In genomic region chr19:2617393-2618165, GRCh38 we compare ENCODE assay signal across 14 cellular contexts.
DNase-seq lines count a peak whose midpoint lies in the region; ATAC-seq, FAIRE-seq and TF ChIP-seq lines count a peak whose summit lies in the region.
"Had no signal": no experiment of that assay in that cellular context is flagged by ENCODE, and none has a peak within 500 bp of the region (broad histone marks: within the 10 kb centered on the region; RNA-seq: fewer than 3 reads in every experiment).

No MANE protein-coding gene starts in this region.

- no peak overlapping the region for H4K8ac ChIP-seq in IMR-90 (ENCODE audit: low read depth in 2 of 2, low read length in 2 of 2)

- no peak overlapping the region for H3K4me2 ChIP-seq in IMR-90 (ENCODE audit: low read depth, low read length)

- H3K27ac Mint-ChIP-seq in T-helper 1 cell treated with Interleukin-12 subunit alpha and Interleukin-12 subunit beta and Interleukin-4 antibody, amounts not matched to agents 30 μg/mL and 1 μg/mL, for 36 hours = peak overlapping the region; percentile 59
- peak overlapping the region; percentile 91 for H3K27ac Mint-ChIP-seq in activated naive CD8-positive, alpha-beta T cell treated with anti-CD3 and anti-CD28 coated beads, Interleukin-2, amount 50 U/mL, for 24 hours
- peak overlapping the region; percentile 94 to 97 for H3K27ac Mint-ChIP-seq in natural killer cell treated with Interleukin-12 subunit alpha and Interleukin-12 subunit beta and Interleukin-15 and Interleukin-18, amount 100 ng/mL, for 72 hours

- H3K23ac ChIP-seq in IMR-90 (ENCODE audit: low read depth, low read length) = 0 out of 2 replicates have a peak overlapping the region, but pooled peaks have one; percentile 34

- H4K91ac ChIP-seq in IMR-90 (ENCODE audit: insufficient read depth, low read depth, low read length) = no peak overlapping the region

- H3K9me3 ChIP-seq in IMR-90 (ENCODE audit: control insufficient read depth, insufficient read depth, low read length) = peaks cover 3% of the 10 kb centered on the region; the same call in 1 of the 2 replicates
- H3K9me3 ChIP-seq: gastrocnemius medialis had no signal

- no peak for FAIRE-seq in HTR-8/SVneo (lab: Jason Lieb, UNC)
- FAIRE-seq: keratinocyte had no signal

- no peaks in the 10 kb centered on the region for H3K9me3 Mint-ChIP-seq in T-helper 1 cell treated with Interleukin-12 subunit alpha and Interleukin-12 subunit beta and Interleukin-4 antibody, amounts not matched to agents 30 μg/mL and 1 μg/mL, for 36 hours
- H3K9me3 Mint-ChIP-seq in activated naive CD8-positive, alpha-beta T cell treated with anti-CD3 and anti-CD28 coated beads, Interleukin-2, amount 50 U/mL, for 24 hours = no peaks in the 10 kb centered on the region
- H3K9me3 Mint-ChIP-seq in natural killer cell treated with Interleukin-12 subunit alpha and Interleukin-12 subunit beta and Interleukin-15 and Interleukin-18, amount 100 ng/mL, for 72 hours = no peaks in the 10 kb centered on the region

- H2BK5ac ChIP-seq in IMR-90 (ENCODE audit: low read depth, low read length, poor library complexity, severe bottlenecking) = no peak overlapping the region

- no peak overlapping the region for H2BK20ac ChIP-seq in IMR-90 (ENCODE audit: low read depth, low read length)

- H3K27ac ChIP-seq in IMR-90 (ENCODE audit: insufficient read depth, low read length) = no peak overlapping the region
- H3K27ac ChIP-seq: 22Rv1, gastrocnemius medialis had no signal

- no peak overlapping the region for H3K56ac ChIP-seq in IMR-90 (ENCODE audit: extremely low read depth, insufficient read depth, low read length)

- H3K4me3 Mint-ChIP-seq in T-helper 1 cell treated with Interleukin-12 subunit alpha and Interleukin-12 subunit beta and Interleukin-4 antibody, amounts not matched to agents 30 μg/mL and 1 μg/mL, for 36 hours = peak overlapping the region; percentile 21
- H3K4me3 Mint-ChIP-seq in activated naive CD8-positive, alpha-beta T cell treated with anti-CD3 and anti-CD28 coated beads, Interleukin-2, amount 50 U/mL, for 24 hours = peak overlapping the region; percentile 62
- H3K4me3 Mint-ChIP-seq in natural killer cell treated with Interleukin-12 subunit alpha and Interleukin-12 subunit beta and Interleukin-15 and Interleukin-18, amount 100 ng/mL, for 72 hours = peak overlapping the region; percentile 78

- no peak overlapping the region for H2BK120ac ChIP-seq in IMR-90 (ENCODE audit: low read depth, low read length)

- no peak for TF ChIP-seq POLR2A in IMR-90 (IDR thresholded peaks at IDR 0.05; ENCODE audit: low read depth, low read length)

- WGBS in IMR-90 (ENCODE audit: extremely low coverage in 2 of 2, insufficient read length in 1 of 2), 2 experiments = 83% methylated on average over 1 of the region's 11 CpGs; no CpG with 5 or more reads in 1 of the 2 experiments

- no peaks in the 10 kb centered on the region for H3K36me3 Mint-ChIP-seq in T-helper 1 cell treated with Interleukin-12 subunit alpha and Interleukin-12 subunit beta and Interleukin-4 antibody, amounts not matched to agents 30 μg/mL and 1 μg/mL, for 36 hours (ENCODE audit: low read depth)
- no peaks in the 10 kb centered on the region for H3K36me3 Mint-ChIP-seq in activated naive CD8-positive, alpha-beta T cell treated with anti-CD3 and anti-CD28 coated beads, Interleukin-2, amount 50 U/mL, for 24 hours (ENCODE audit: low read depth)
- no peaks in the 10 kb centered on the region for H3K36me3 Mint-ChIP-seq in natural killer cell treated with Interleukin-12 subunit alpha and Interleukin-12 subunit beta and Interleukin-15 and Interleukin-18, amount 100 ng/mL, for 72 hours

- no peak overlapping the region; the same call in 2 of the 3 replicates for H2BK15ac ChIP-seq in IMR-90 (ENCODE audit: low read depth, low read length)

- dilution Hi-C loops in IMR-90 (cut with HindIII; ENCODE audit: low sequenced_read_pairs, unreplicated experiment) = no loop called here

- H3K4me1 Mint-ChIP-seq in T-helper 1 cell treated with Interleukin-12 subunit alpha and Interleukin-12 subunit beta and Interleukin-4 antibody, amounts not matched to agents 30 μg/mL and 1 μg/mL, for 36 hours (ENCODE audit: low read depth) = peaks cover 59% of the 10 kb centered on the region
- H3K4me1 Mint-ChIP-seq in activated naive CD8-positive, alpha-beta T cell treated with anti-CD3 and anti-CD28 coated beads, Interleukin-2, amount 50 U/mL, for 24 hours = peaks cover 72% of the 10 kb centered on the region
- peaks cover 64 to 78% of the 10 kb centered on the region in 2 donors for H3K4me1 Mint-ChIP-seq in natural killer cell treated with Interleukin-12 subunit alpha and Interleukin-12 subunit beta and Interleukin-15 and Interleukin-18, amount 100 ng/mL, for 72 hours (ENCODE audit: low read depth in 2 of 2)

- ATAC-seq in IMR-90 (ENCODE audit: low read depth) = no peak
- ATAC-seq in activated naive CD8-positive, alpha-beta T cell treated with anti-CD3 and anti-CD28 coated beads, Interleukin-2, amount 50 U/mL, for 24 hours = no peak
- ATAC-seq in natural killer cell treated with Interleukin-12 subunit alpha and Interleukin-12 subunit beta and Interleukin-15 and Interleukin-18, amount 100 ng/mL, for 72 hours = no peak
- no peak for ATAC-seq in GM18511 (IDR thresholded peaks at IDR 0.05; ENCODE audit: unreplicated experiment)
- ATAC-seq: gastrocnemius medialis had no signal

- 0 out of 2 replicates have a peak, but pooled peaks cover 3% of the 10 kb centered on the region for H3K9me1 ChIP-seq in IMR-90 (ENCODE audit: insufficient read depth, low read length)

- in situ Hi-C loops in IMR-90 (cut with MboI; ENCODE audit: low sequenced_read_pairs) = loop anchor here (10.0 kb wide), 1 partner anchor 343 kb away; no protein-coding TSS in a partner anchor

- H3K27me3 ChIP-seq in IMR-90 (ENCODE audit: control insufficient read depth, insufficient read depth, low read length) = peaks cover 2% of the 10 kb centered on the region; the same call in 1 of the 2 replicates
- H3K27me3 ChIP-seq: gastrocnemius medialis had no signal

- TF ChIP-seq CTCF in IMR-90 (conservative IDR thresholded peaks at IDR 0.05; ENCODE audit: low read depth, low read length) = no peak

- TF ChIP-seq RAD21 in IMR-90 (IDR thresholded peaks at IDR 0.05; ENCODE audit: low read length) = no peak

- BruUV-seq in IMR-90 (replicated peaks; lab: Mats Ljungman, UMichigan) = no TSS peak

- H3K4ac ChIP-seq in IMR-90 (ENCODE audit: low read depth, low read length) = peak overlapping the region; percentile 4; the same call in 1 of the 2 replicates

- no peaks in the 10 kb centered on the region for H3K79me1 ChIP-seq in IMR-90 (ENCODE audit: low read depth in 1 of 2, low read length in 2 of 2)

- no peak overlapping the region for H3K18ac ChIP-seq in IMR-90 (ENCODE audit: low read depth, low read length)

- H4K5ac ChIP-seq in IMR-90 (ENCODE audit: low read depth, low read length) = no peak overlapping the region

- DNase-seq in T-helper 1 cell (no peak), IMR-90 (no peak), HTR-8/SVneo (ENCODE audit: insufficient read length, low spot score) (no peak), NCI-H1694 (lab: John Stamatoyannopoulos, UW) (no peak)
- DNase-seq in activated naive CD8-positive, alpha-beta T cell treated with anti-CD3 and anti-CD28 coated beads, Interleukin-2, amount 50 U/mL, for 24 hours = no peak
- no peak for DNase-seq in natural killer cell treated with Interleukin-12 subunit alpha and Interleukin-12 subunit beta and Interleukin-15 and Interleukin-18, amount 100 ng/mL, for 72 hours (ENCODE audit: low spot score)
- DNase-seq: Calu3, NCI-H1436, NCI-H526 had no signal

- intact Hi-C loops in IMR-90 (cut with micrococcal nuclease) = no loop called here

- peaks cover 3% of the 10 kb centered on the region for H3K4me1 ChIP-seq in IMR-90 (ENCODE audit: control insufficient read depth, insufficient read depth, low read length)

- H3K14ac ChIP-seq in IMR-90 (replicated peaks; ENCODE audit: low read depth, low read length) = no peak overlapping the region

- H3K9ac ChIP-seq in IMR-90 (ENCODE audit: low read depth, low read length) = no peak overlapping the region

- H2AK5ac ChIP-seq in IMR-90 (ENCODE audit: low read depth, low read length) = peak overlapping the region; percentile 64

- peak overlapping the region; percentile 9 for H2AK9ac ChIP-seq in IMR-90 (replicated peaks; ENCODE audit: low read depth, low read length, poor library complexity)

- POLR2A ChIA-PET in IMR-90 (lab: Charles Lee; ENCODE audit: unreplicated experiment) = interaction anchor here (0.8 kb wide), 1 partner anchor 196 kb away, joined by 4 read pairs; no protein-coding TSS in a partner anchor

- no peaks in the 10 kb centered on the region for H3K36me3 ChIP-seq in IMR-90 (ENCODE audit: control insufficient read depth, insufficient read depth, low read length)
- H3K36me3 ChIP-seq: gastrocnemius medialis had no signal

- no peaks in the 10 kb centered on the region for H3K27me3 Mint-ChIP-seq in T-helper 1 cell treated with Interleukin-12 subunit alpha and Interleukin-12 subunit beta and Interleukin-4 antibody, amounts not matched to agents 30 μg/mL and 1 μg/mL, for 36 hours (ENCODE audit: low read depth)
- H3K27me3 Mint-ChIP-seq in activated naive CD8-positive, alpha-beta T cell treated with anti-CD3 and anti-CD28 coated beads, Interleukin-2, amount 50 U/mL, for 24 hours = no peaks in the 10 kb centered on the region
- no peaks in the 10 kb centered on the region for H3K27me3 Mint-ChIP-seq in natural killer cell treated with Interleukin-12 subunit alpha and Interleukin-12 subunit beta and Interleukin-15 and Interleukin-18, amount 100 ng/mL, for 72 hours

- no peak overlapping the region for H3K4me3 ChIP-seq in IMR-90 (ENCODE audit: insufficient read depth, low read depth, low read length)
- H3K4me3 ChIP-seq: gastrocnemius medialis had no signal

- H2AFZ ChIP-seq in IMR-90 (replicated peaks; ENCODE audit: low read length, poor library complexity) = no peak overlapping the region

- no peaks in the 10 kb centered on the region for H4K20me1 ChIP-seq in IMR-90 (ENCODE audit: insufficient read depth, low read length)

- CTCF ChIA-PET in IMR-90 (lab: Yijun Ruan, JAX) = interaction anchor here (1.2 kb wide), 1 partner anchor 38 kb away, joined by 3 read pairs; no protein-coding TSS in a partner anchor

TF ChIP-seq in IMR-90, 13 proteins besides CTCF, POLR2A, EP300 and RAD21:
- no peak for TF ChIP-seq MAZ (IDR thresholded peaks at IDR 0.05; ENCODE audit: borderline replicate concordance, low read depth, low read length)

Comparison
In these comparisons a context has a peak if more than half of its experiments do, and no peak if none do; other contexts are left out.
1. H3K4me3 Mint-ChIP-seq: peak in every context shown above with its lines; median percentile 78 in natural killer cell treated with Interleukin-12 subunit alpha and Interleukin-12 subunit beta and Interleukin-15 and Interleukin-18, amount 100 ng/mL, for 72 hours; 62 in activated naive CD8-positive, alpha-beta T cell treated with anti-CD3 and anti-CD28 coated beads, Interleukin-2, amount 50 U/mL, for 24 hours; 21 in T-helper 1 cell treated with Interleukin-12 subunit alpha and Interleukin-12 subunit beta and Interleukin-4 antibody, amounts not matched to agents 30 μg/mL and 1 μg/mL, for 36 hours.